ENCODE assay signal across 8 cellular contexts in genomic region chr2:42360890-42361727, GRCh38. TPM values are rescaled to one million over a fixed set of nuclear protein-coding genes. Genes with fewer than 3 reads are reported as not detected.
DNase-seq lines count a peak whose midpoint lies in the region; ATAC-seq and TF ChIP-seq lines count a peak whose summit lies in the region.

TSS of gene COX7A2L (minus strand) at chr2:42361217. CDS start at chr2:42361161, 56 bp downstream.

- peak; percentile 50; the same call in 1 of the 2 replicates for TF ChIP-seq CTCF in SK-N-SH (IDR thresholded peaks at IDR 0.05)
- TF ChIP-seq CTCF in suprapubic skin (IDR thresholded peaks at IDR 0.05): no peak

- no peaks in the 10 kb centered on the region for H3K9me2 ChIP-seq in SK-N-SH

- peaks cover 49% of the 10 kb centered on the region for H3K79me2 ChIP-seq in SK-N-SH (ENCODE audit: insufficient read depth)

- H3F3A ChIP-seq in SK-N-SH (replicated peaks; ENCODE audit: insufficient read depth): no peaks in the 10 kb centered on the region

- H4K20me1 ChIP-seq in SK-N-SH (ENCODE audit: insufficient read depth): peaks cover 21% of the 10 kb centered on the region; the same call in 1 of the 2 replicates

- no peaks in the 10 kb centered on the region for H3K9me3 ChIP-seq in SK-N-SH
- no peaks in the 10 kb centered on the region for H3K9me3 ChIP-seq in suprapubic skin

- DNase-seq in NCI-H1048 (lab: John Stamatoyannopoulos, UW) (peak; percentile 90), SK-N-SH (peak; percentile 99), germinal center (ENCODE audit: low spot score) (peak; percentile 98), nucleus accumbens (lab: John Stamatoyannopoulos, UW) (peak; percentile 79 to 99 (median 97)), suprapubic skin (ENCODE audit: low spot score in 2 of 2) (peak; percentile 98)
- peak; percentile 93 for DNase-seq in activated naive CD4-positive, alpha-beta T cell treated with anti-CD3 and anti-CD28 coated beads, Interleukin-2, amount 50 U/mL, for 16 hours

- H2AFZ ChIP-seq in SK-N-SH (ENCODE audit: low read depth): peak within 1 kb of the TSS; percentile 82

- POLR2A ChIA-PET in SK-N-SH (lab: Yijun Ruan, JAX): no interaction called here

- ATAC-seq in HG02571 (IDR thresholded peaks at IDR 0.05; ENCODE audit: unreplicated experiment): peak; percentile 91

- peak within 1 kb of the TSS; percentile 95 for H3K4me2 ChIP-seq in SK-N-SH

- TF ChIP-seq EP300 in SK-N-SH (IDR thresholded peaks at IDR 0.05; ENCODE audit: borderline replicate concordance in 1 of 2, low read depth in 1 of 2, low read length in 1 of 2): no peak
- no peak for TF ChIP-seq EP300 in suprapubic skin (IDR thresholded peaks at IDR 0.05)

- H3K36me3 ChIP-seq in SK-N-SH (replicated peaks in 1 of 2; ENCODE audit: control insufficient read depth in 1 of 2, insufficient read depth in 2 of 2, low read length in 1 of 2) (peaks cover 0 to 3% of the 10 kb centered on the region in 2 experiments), suprapubic skin (no peaks in the 10 kb centered on the region)

- peak within 1 kb of the TSS; percentile 92 to 98 for H3K27ac ChIP-seq in SK-N-SH (ENCODE audit: low read depth in 2 of 2, low read length in 1 of 2)
- peak within 1 kb of the TSS; percentile 96 for H3K27ac ChIP-seq in suprapubic skin

- TF ChIP-seq POLR2A in suprapubic skin (IDR thresholded peaks at IDR 0.05): peak in 1 of 2 donors; percentile 80

- peak; percentile 81 for TF ChIP-seq RAD21 in SK-N-SH (IDR thresholded peaks at IDR 0.05; ENCODE audit: low read length)

- under 1% methylated on average over 49 of the region's 61 CpGs for WGBS in SK-N-SH (ENCODE audit: low lambda C conversion rate)
- 1% methylated on average over 31 of the region's 61 CpGs for WGBS in suprapubic skin

- H3K4me3 ChIP-seq in GM08714 (ENCODE audit: low read length) (peak within 1 kb of the TSS; percentile 91), SK-N-SH (ENCODE audit: low read depth in 2 of 2, low read length in 1 of 2) (peak within 1 kb of the TSS; percentile 91 to 96), suprapubic skin (peak within 1 kb of the TSS; percentile 95)

- peak within 1 kb of the TSS; percentile 93 for H3K9ac ChIP-seq in SK-N-SH

- peaks cover 3 to 16% of the 10 kb centered on the region in 2 experiments; a peak in 3 of 4 replicates for H3K4me1 ChIP-seq in SK-N-SH (ENCODE audit: control insufficient read depth in 1 of 2, insufficient read depth in 2 of 2, low read depth in 1 of 2, low read length in 1 of 2)
- H3K4me1 ChIP-seq in suprapubic skin: peaks cover 34% of the 10 kb centered on the region

- H3K27me3 ChIP-seq in SK-N-SH (ENCODE audit: insufficient read depth) (no peaks in the 10 kb centered on the region; the same call in 1 of the 2 replicates), suprapubic skin (no peaks in the 10 kb centered on the region)

- CTCF ChIA-PET in SK-N-SH (lab: Yijun Ruan, JAX): interaction anchor here (0.6 to 2.2 kb wide), 9 partner anchors 10 to 491 kb away, joined by 3 to 11 read pairs (median 5); no protein-coding TSS in a partner anchor

TF ChIP-seq in SK-N-SH, 30 proteins besides CTCF, POLR2A, EP300 and RAD21 (continues in another document):
- no peak for TF ChIP-seq TCF12 (IDR thresholded peaks at IDR 0.05)
- TF ChIP-seq SIN3A (IDR thresholded peaks at IDR 0.05; ENCODE audit: borderline replicate concordance, low read depth, low read length): peak; percentile 71; the same call in 1 of the 2 replicates
- TF ChIP-seq YY1 (IDR thresholded peaks at IDR 0.05; ENCODE audit: low read depth): no peak
- TF ChIP-seq JUND (IDR thresholded peaks at IDR 0.05): no peak
- peak; percentile 74; the same call in 1 of the 2 replicates for TF ChIP-seq USF1 (IDR thresholded peaks at IDR 0.05; ENCODE audit: borderline replicate concordance, low read depth)
- no peak for TF ChIP-seq EZH2phosphoT487 (IDR thresholded peaks at IDR 0.05; ENCODE audit: borderline replicate concordance, low read depth)
- peak; percentile 53; the same call in 1 of the 2 replicates for TF ChIP-seq TAF1 (IDR thresholded peaks at IDR 0.05; ENCODE audit: borderline replicate concordance, low read depth, low read length)
- peak; percentile 85 for TF ChIP-seq NRF1 (IDR thresholded peaks at IDR 0.05; ENCODE audit: low read depth, low read length)
- TF ChIP-seq FOXM1 (IDR thresholded peaks at IDR 0.05; ENCODE audit: low read depth): no peak
- TF ChIP-seq FOSL2 (IDR thresholded peaks at IDR 0.05; ENCODE audit: borderline replicate concordance, low read depth): no peak
- no peak; the same call in 1 of the 2 replicates for TF ChIP-seq RCOR1 (IDR thresholded peaks at IDR 0.05; ENCODE audit: low read length)
- no peak for TF ChIP-seq REST (IDR thresholded peaks at IDR 0.05; ENCODE audit: low read depth, low read length)
- TF ChIP-seq FOXJ3 (CRISPR knock-in tag; IDR thresholded peaks at IDR 0.05): no peak
- no peak for TF ChIP-seq RFX5 (IDR thresholded peaks at IDR 0.05; ENCODE audit: low read length)
- no peak for TF ChIP-seq RXRA (IDR thresholded peaks at IDR 0.05; ENCODE audit: borderline replicate concordance, low read depth)
- TF ChIP-seq ELF1 (IDR thresholded peaks at IDR 0.05): peak; percentile 75
- TF ChIP-seq MXI1 (IDR thresholded peaks at IDR 0.05; ENCODE audit: low read depth, low read length): peak; percentile 71
- peak; percentile 58; the same call in 1 of the 2 replicates for TF ChIP-seq USF2 (IDR thresholded peaks at IDR 0.05; ENCODE audit: borderline replicate concordance, low read depth, low read length)
- TF ChIP-seq GABPA (IDR thresholded peaks at IDR 0.05; ENCODE audit: low read depth): no peak
- peak; percentile 75 for TF ChIP-seq POLR2AphosphoS5 (IDR thresholded peaks at IDR 0.05; ENCODE audit: low read depth, low read length)
- TF ChIP-seq IRF3 (IDR thresholded peaks at IDR 0.05; ENCODE audit: low read depth, low read length): no peak
- TF ChIP-seq NFIC (IDR thresholded peaks at IDR 0.05; ENCODE audit: borderline replicate concordance): peak; percentile 58; the same call in 1 of the 2 replicates
- peak; percentile 50 for TF ChIP-seq CHD2 (IDR thresholded peaks at IDR 0.05; ENCODE audit: low read length, partially characterized antibody)

RNA-seq across cellular contexts. Expression of gene COX7A2L, which starts in this region (rescaled TPM):
- polyA plus RNA-seq in SK-N-SH (2012; rRNA removed): 77.6 and 82.3 TPM in 2 replicates
- polyA plus RNA-seq in SK-N-SH (2012; cell fraction: cytosol; rRNA removed): 116 and 144 TPM in 2 replicates
- polyA plus RNA-seq in SK-N-SH (2012; cell fraction: nucleus; rRNA removed): 27.9 and 31.9 TPM in 2 replicates
- total RNA-seq in suprapubic skin: 100 to 1,000 TPM in 2 of 4 donors, 10 to 100 TPM in 2; 69.3 to 112 (median 99.0) TPM

Comparison
In these comparisons a context has a peak if more than half of its experiments do, and no peak if none do; other contexts are left out.
1. Peak in every context shown above with its lines: DNase-seq, ATAC-seq, H3K4me3 ChIP-seq and H3K27ac ChIP-seq.